ENCODE assay signal across 8 cellular contexts in the genomic region with DNA sequence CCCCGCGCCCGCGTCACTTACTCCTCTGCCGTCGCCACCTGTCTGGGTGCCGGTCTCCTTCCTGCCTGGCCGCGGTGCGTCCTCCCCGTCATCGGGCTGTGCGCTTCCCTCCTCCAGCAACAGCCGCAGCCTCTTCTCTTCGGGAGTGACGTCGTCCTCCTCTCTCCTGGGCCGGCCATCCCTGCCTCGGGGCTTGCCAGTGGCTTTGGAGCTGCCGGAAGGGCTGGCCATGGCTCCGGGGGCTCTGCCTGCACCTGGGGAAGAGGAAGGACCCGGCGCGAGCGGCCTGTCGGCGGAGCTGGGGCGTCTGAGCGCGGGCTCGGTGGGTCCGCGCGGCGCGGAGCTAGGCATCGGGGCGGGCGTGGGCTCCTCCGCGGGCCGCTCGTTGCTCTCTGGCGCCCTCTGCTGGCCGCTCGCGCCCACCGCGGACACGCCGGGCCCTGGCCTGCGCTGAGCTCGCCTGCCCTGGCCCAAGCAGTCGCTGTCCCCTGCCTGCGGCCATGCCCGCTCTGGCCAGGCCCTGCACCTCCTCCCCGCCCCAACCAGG. TPM values are rescaled to one million over a fixed set of nuclear protein-coding genes. Genes with fewer than 3 reads are reported as not detected.
DNase-seq lines count a peak whose midpoint lies in the region; ATAC-seq and TF ChIP-seq lines count a peak whose summit lies in the region.
"Not testable (repeated sequence)": the region's sequence is repeated elsewhere in the genome, so short reads cannot be mapped to it uniquely, and the experiment has no call there.

No MANE protein-coding gene starts in this region.

- H3K4me1 Mint-ChIP-seq in dendritic cell treated with granulocyte-macrophage colony-stimulating factor and Interleukin-4, amounts not matched to agents 40 ng/mL and 50 ng/mL, for 4 days (ENCODE audit: low read depth): peaks cover 29% of the 10 kb centered on the region

- not testable (repeated sequence) for H3K36me3 ChIP-seq in thoracic aorta

- H3K4me3 Mint-ChIP-seq in dendritic cell treated with granulocyte-macrophage colony-stimulating factor and Interleukin-4, amounts not matched to agents 40 ng/mL and 50 ng/mL, for 4 days: peak overlapping the region; percentile 89

- H3K27me3 Mint-ChIP-seq in dendritic cell treated with granulocyte-macrophage colony-stimulating factor and Interleukin-4, amounts not matched to agents 40 ng/mL and 50 ng/mL, for 4 days: peaks cover 83% of the 10 kb centered on the region

- peak overlapping the region; percentile 86 for H3K4me3 ChIP-seq in thoracic aorta

- not testable (repeated sequence) for H3K36me3 Mint-ChIP-seq in dendritic cell treated with granulocyte-macrophage colony-stimulating factor and Interleukin-4, amounts not matched to agents 40 ng/mL and 50 ng/mL, for 4 days (ENCODE audit: low read depth)

- not testable (repeated sequence) for H3K27me3 ChIP-seq in thoracic aorta (replicated peaks; ENCODE audit: insufficient read depth)

- ATAC-seq in thoracic aorta (ENCODE audit: insufficient number of reproducible peaks, low FRiP score, low read depth): not testable (repeated sequence)

- not testable (repeated sequence) for H3K9me3 Mint-ChIP-seq in dendritic cell treated with granulocyte-macrophage colony-stimulating factor and Interleukin-4, amounts not matched to agents 40 ng/mL and 50 ng/mL, for 4 days

- peak; percentile 74 for TF ChIP-seq CTCF in thoracic aorta (IDR thresholded peaks at IDR 0.05)

- H3K9me3 ChIP-seq in thoracic aorta: not testable (repeated sequence)

- intact Hi-C loops in dendritic cell treated with granulocyte-macrophage colony-stimulating factor and Interleukin-4, amounts not matched to agents 40 ng/mL and 50 ng/mL, for 4 days (cut with micrococcal nuclease): not testable (repeated sequence)

- DNase-seq in ELF-1 (ENCODE audit: low read depth, low spot score) (peak; percentile 90), M059J (ENCODE audit: low read depth) (peak; percentile 52), RPMI8226 (peak; percentile 87), iris pigment epithelial cell (ENCODE audit: low read depth) (peak; percentile 40), retina (peak; percentile 94)
- DNase-seq in activated CD8-positive, alpha-beta memory T cell treated with anti-CD3 and anti-CD28 coated beads, Interleukin-2, amount 50 U/mL, for 4 hours: peak; percentile 82
- not testable (repeated sequence) for DNase-seq in thoracic aorta (ENCODE audit: low spot score)

- not testable (repeated sequence) for H3K4me1 ChIP-seq in thoracic aorta (ENCODE audit: control insufficient read depth in 1 of 2, low read depth in 2 of 2)

- H3K27ac Mint-ChIP-seq in dendritic cell treated with granulocyte-macrophage colony-stimulating factor and Interleukin-4, amounts not matched to agents 40 ng/mL and 50 ng/mL, for 4 days: peak overlapping the region; percentile 78

- not testable (repeated sequence) for H3K27ac ChIP-seq in thoracic aorta

RNA-seq across cellular contexts. Expression of a gene that starts 48.4 kb away (rescaled TPM):
- 56.3 and 75.4 TPM in 2 replicates for total RNA-seq in M059J (2014; rRNA removed; shearing (Covaris generic))
- 10 to 100 TPM; 39.6 to 72.4 TPM for total RNA-seq in thoracic aorta

RNA-seq across cellular contexts. Expression of a gene that starts 54.6 kb away (rescaled TPM):
- total RNA-seq in M059J (2014; rRNA removed; shearing (Covaris generic)): 11.0 and 16.8 TPM in 2 replicates
- total RNA-seq in thoracic aorta: 10 to 100 TPM; 17.6 to 24.2 TPM
